9 cellular contexts compared by ENCODE assay signal in genomic region chr11:58525037-58525614, GRCh38. TPM values are rescaled to one million over a fixed set of nuclear protein-coding genes. Genes with fewer than 3 reads are reported as not detected.
DNase-seq lines count a peak whose midpoint lies in the region; ATAC-seq, FAIRE-seq and TF ChIP-seq lines count a peak whose summit lies in the region.
"Had no signal": no experiment of that assay in that cellular context is flagged by ENCODE, and none has a peak within 500 bp of the region (broad histone marks: within the 10 kb centered on the region; RNA-seq: fewer than 3 reads in every experiment).

No MANE protein-coding gene starts in this region.

- DNase-seq in HFFc6: no peak
- no peak for DNase-seq in NCI-H2171 treated with DMSO at 0.1 percent for 48 hours (lab: John Stamatoyannopoulos, UW)
- DNase-seq in NCI-H2081 (lab: John Stamatoyannopoulos, UW): no peak
- DNase-seq in NCI-H2171 (lab: John Stamatoyannopoulos, UW): no peak

- no peaks in the 10 kb centered on the region for H3K9me2 ChIP-seq in Loucy (replicated peaks; ENCODE audit: low read depth, low read length)

- peaks cover 8% of the 10 kb centered on the region; the same call in 1 of the 2 replicates for H3F3A ChIP-seq in Loucy (ENCODE audit: low read depth)

- no peaks in the 10 kb centered on the region for H3K27me3 ChIP-seq in Loucy (ENCODE audit: insufficient read depth, low read length, poor library complexity, severe bottlenecking)
- no peaks in the 10 kb centered on the region for H3K27me3 ChIP-seq in gastroesophageal sphincter

- WGBS in gastroesophageal sphincter (ENCODE audit: low coverage in 1 of 2), 2 donors: 15 to 34% methylated on average over 6 of the region's 6 CpGs

- H3K9me3 Mint-ChIP-seq in HFFc6: no peaks in the 10 kb centered on the region

- no peak for TF ChIP-seq EP300 in gastroesophageal sphincter (IDR thresholded peaks at IDR 0.05)

- peak overlapping the region; percentile 47 for H3K9ac ChIP-seq in Loucy (ENCODE audit: low read depth, low read length, poor library complexity, severe bottlenecking)

- H3K36me3 ChIP-seq in Loucy (ENCODE audit: insufficient read depth, low read length): peaks cover 32% of the 10 kb centered on the region; the same call in 1 of the 2 replicates
- peaks cover 0 to 27% of the 10 kb centered on the region in 2 donors for H3K36me3 ChIP-seq in gastroesophageal sphincter

- peak; percentile 75 for FAIRE-seq in colon (lab: Jason Lieb, UNC)

- H3K4me1 Mint-ChIP-seq in HFFc6 (ENCODE audit: low read depth): peaks cover 12% of the 10 kb centered on the region

- H3K27ac Mint-ChIP-seq in HFFc6: peak overlapping the region; percentile 38; the same call in 1 of the 2 replicates

- H3K4me1 ChIP-seq in Loucy (ENCODE audit: insufficient read depth, low read length, poor library complexity, severe bottlenecking) (peaks cover 37% of the 10 kb centered on the region), gastroesophageal sphincter (peaks cover 0 to 19% (median 0%) of the 10 kb centered on the region in 3 donors)

- H3K4me3 ChIP-seq in Loucy (ENCODE audit: low read length, poor library complexity, severe bottlenecking) (peak overlapping the region; percentile 68), gastroesophageal sphincter (no peak overlapping the region)

- H3K4me3 Mint-ChIP-seq in HFFc6: no peak overlapping the region

- no peak for TF ChIP-seq CTCF in HFFc6 (IDR thresholded peaks at IDR 0.05)
- TF ChIP-seq CTCF in Loucy (conservative IDR thresholded peaks at IDR 0.05; ENCODE audit: low read length): no peak
- TF ChIP-seq CTCF in gastroesophageal sphincter (IDR thresholded peaks at IDR 0.05): no peak

- H3K79me2 ChIP-seq in Loucy (ENCODE audit: insufficient read depth, low read length): no peaks in the 10 kb centered on the region

- H3K9me3 ChIP-seq in Loucy (ENCODE audit: insufficient read depth, low read depth, low read length) (no peaks in the 10 kb centered on the region), gastroesophageal sphincter (no peaks in the 10 kb centered on the region)

- peak; percentile 89 for ATAC-seq in GM18858 (IDR thresholded peaks at IDR 0.05; ENCODE audit: unreplicated experiment)
- ATAC-seq in gastroesophageal sphincter: no peak

- H3K4me2 ChIP-seq in Loucy (ENCODE audit: low read depth, low read length, poor library complexity, severe bottlenecking): peak overlapping the region; percentile 79

- peak overlapping the region in 1 of 4 donors; percentile 37 for H3K27ac ChIP-seq in gastroesophageal sphincter

- no peaks in the 10 kb centered on the region for H4K20me1 ChIP-seq in Loucy (ENCODE audit: insufficient read depth, low read length, poor library complexity, severe bottlenecking)

- H2AFZ ChIP-seq in Loucy (ENCODE audit: low read length): no peak overlapping the region

- H3K36me3 Mint-ChIP-seq in HFFc6 (ENCODE audit: low read depth): peaks cover 12% of the 10 kb centered on the region

- no peaks in the 10 kb centered on the region for H3K27me3 Mint-ChIP-seq in HFFc6 (ENCODE audit: insufficient read depth)

- TF ChIP-seq POLR2A in gastroesophageal sphincter (IDR thresholded peaks at IDR 0.05): no peak

RNA-seq across cellular contexts. Expression of gene OR5B21, which starts 17.2 kb away (rescaled TPM):
- total RNA-seq in HFFc6 (2021; fragmentation: NEBNext Ultra II Directional; extraction: Animal tissue kit (Norgen Biotek cat#: 25700)): under 1 TPM in 1 of 6 experiments, not detected in 5; 0.31 TPM
- total RNA-seq in gastroesophageal sphincter: not detected
- total RNA-seq: epithelial cell of proximal tubule had no signal

RNA-seq across cellular contexts. Expression of gene LPXN, which starts 50.5 kb away (rescaled TPM):
- total RNA-seq in HFFc6 (2021; fragmentation: NEBNext Ultra II Directional; extraction: Animal tissue kit (Norgen Biotek cat#: 25700)): 100 to 1,000 TPM in 4 of 6 experiments, 10 to 100 TPM in 2; 51.0 to 154 (median 119) TPM
- 1 to 10 TPM; 4.7 to 5.4 (median 5.3) TPM for total RNA-seq in gastroesophageal sphincter

RNA-seq across cellular contexts. Expression of gene ZFP91, which starts 53.7 kb away (rescaled TPM):
- total RNA-seq in HFFc6 (2021; fragmentation: NEBNext Ultra II Directional; extraction: Animal tissue kit (Norgen Biotek cat#: 25700)): 10 to 100 TPM; 51.9 to 69.1 (median 59.4) TPM
- total RNA-seq in gastroesophageal sphincter: 10 to 100 TPM; 64.9 to 94.8 (median 89.7) TPM

Comparison
In these comparisons a context has a peak if more than half of its experiments do, and no peak if none do; other contexts are left out.
1. RNA of gene LPXN, which starts 50.5 kb away (total RNA-seq): 51.0 to 154 TPM in HFFc6; 4.7 to 5.4 TPM in gastroesophageal sphincter; every median in the first group is over 4 times any median in the second.